18 cellular contexts compared by ENCODE assay signal in the genomic region with DNA sequence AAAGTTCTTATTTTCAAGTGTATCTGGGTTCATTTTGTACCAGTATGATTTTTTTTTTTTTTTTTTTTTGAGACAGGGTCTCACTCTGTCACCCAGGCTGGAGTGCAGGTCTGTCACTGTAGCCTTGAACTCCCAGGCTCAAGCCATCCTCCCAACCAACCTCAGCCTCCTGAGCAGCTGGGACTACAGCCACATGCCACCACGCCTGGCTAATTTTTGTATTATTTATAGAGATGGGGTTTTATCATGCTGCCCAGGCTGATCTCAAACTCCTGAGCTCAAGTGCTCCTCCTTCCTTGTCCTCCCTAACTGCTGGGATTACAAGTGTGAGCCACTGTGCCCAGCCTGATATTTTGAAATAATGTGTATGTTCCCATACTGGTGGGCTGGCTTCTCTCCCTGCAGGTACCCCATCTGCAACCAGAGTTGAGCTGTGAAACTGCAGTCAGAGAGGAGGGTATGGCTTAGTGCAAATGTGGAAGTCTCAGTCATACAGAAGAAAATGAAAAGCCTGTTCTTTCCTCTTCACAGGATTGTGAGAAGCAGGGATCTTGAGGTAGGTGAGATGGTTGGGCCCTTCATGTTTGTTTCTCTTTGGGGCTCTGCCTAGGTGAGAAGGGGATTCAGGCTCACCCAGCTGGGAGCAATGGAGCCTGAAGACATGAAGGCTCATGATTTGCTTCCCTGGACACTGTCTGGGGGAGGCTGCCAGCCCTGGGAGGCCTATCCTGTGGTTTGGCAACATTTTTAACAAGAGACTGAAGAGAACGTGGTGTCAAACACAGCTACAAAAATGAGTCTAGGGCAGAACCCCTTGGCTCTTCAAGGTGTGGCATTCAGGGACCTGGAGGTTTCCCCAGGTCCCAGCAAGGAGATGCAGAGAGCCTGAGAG. TPM values are rescaled to one million over a fixed set of nuclear protein-coding genes. Genes with fewer than 3 reads are reported as not detected.
A peak's percentile ranks its signal among the peaks of the same experiment; 100 is the strongest.
DNase-seq lines count a peak whose midpoint lies in the region; FAIRE-seq and TF ChIP-seq lines count a peak whose summit lies in the region.
"Had no signal": no experiment of that assay in that cellular context is flagged by ENCODE, and none has a peak within 500 bp of the region (broad histone marks: within the 10 kb centered on the region; RNA-seq: fewer than 3 reads in every experiment).

No MANE protein-coding gene starts in this region.

- H3K4me1 ChIP-seq in astrocyte (ENCODE audit: insufficient read depth, low read length), result no peaks in the 10 kb centered on the region
- no peaks in the 10 kb centered on the region for H3K4me1 ChIP-seq in breast epithelium

- no peak overlapping the region for H3K4me3 ChIP-seq in astrocyte (ENCODE audit: insufficient read depth, low read depth, low read length)
- no peak overlapping the region for H3K4me3 ChIP-seq in breast epithelium

- no peak overlapping the region for H3K9ac ChIP-seq in astrocyte (ENCODE audit: low read length)

- peaks cover 3% of the 10 kb centered on the region for H3K27me3 ChIP-seq in astrocyte (ENCODE audit: insufficient read depth, low read length)
- no peaks in the 10 kb centered on the region for H3K27me3 ChIP-seq in breast epithelium

- FAIRE-seq in GM12892 (lab: Jason Lieb, UNC) (peak; percentile 75), astrocyte (lab: Jason Lieb, UNC) (no peak)
- FAIRE-seq: frontal cortex, G401.6 had no signal

- H3K4me3 Mint-ChIP-seq in astrocyte (ENCODE audit: unreplicated experiment), result no peak overlapping the region
- H3K4me3 Mint-ChIP-seq: neural crest cell had no signal

- no peak overlapping the region for H3K27ac Mint-ChIP-seq in astrocyte (ENCODE audit: unreplicated experiment)

- peaks cover 5% of the 10 kb centered on the region for H3K4me1 Mint-ChIP-seq in astrocyte (ENCODE audit: low read depth, unreplicated experiment)
- H3K4me1 Mint-ChIP-seq: neural crest cell had no signal

- H3K9me3 Mint-ChIP-seq in astrocyte (ENCODE audit: unreplicated experiment), result peaks cover 7% of the 10 kb centered on the region
- H3K9me3 Mint-ChIP-seq: neural crest cell had no signal

- H3K9me3 ChIP-seq in astrocyte (ENCODE audit: insufficient read depth, low read depth, low read length), result no peaks in the 10 kb centered on the region
- H3K9me3 ChIP-seq in breast epithelium, result no peaks in the 10 kb centered on the region

- no peaks in the 10 kb centered on the region for H4K20me1 ChIP-seq in astrocyte (ENCODE audit: insufficient read depth, low read length)

- in situ Hi-C loops in ACHN (cut with HindIII; ENCODE audit: low pct_ligation_motif_present, low pct_unique_long_range_greater_than_20kb, low sequenced_read_pairs), result no loop called here

- H3K27ac ChIP-seq in astrocyte (ENCODE audit: low read depth, low read length) (no peak overlapping the region), breast epithelium (no peak overlapping the region)

- H3K4me2 ChIP-seq in astrocyte (ENCODE audit: low read length), result no peak overlapping the region

- H2AFZ ChIP-seq in astrocyte (ENCODE audit: low read depth, low read length), result no peak overlapping the region

- TF ChIP-seq POLR2A in GM12892 (IDR thresholded peaks at IDR 0.05; ENCODE audit: low read depth, low read length) (no peak), breast epithelium (IDR thresholded peaks at IDR 0.05) (no peak)

- H3K27me3 Mint-ChIP-seq in astrocyte (ENCODE audit: low read depth, unreplicated experiment), result peaks cover 9% of the 10 kb centered on the region

- peak; percentile 20 for DNase-seq in ACHN
- DNase-seq in GM12892 (ENCODE audit: insufficient read length), result no peak
- DNase-seq in astrocyte (ENCODE audit: low read depth), result peak; percentile 49
- peak; percentile 69 for DNase-seq in left kidney (ENCODE audit: low read depth, low spot score)
- no peak for DNase-seq in effector CD4-positive, alpha-beta T cell
- DNase-seq in breast epithelium (ENCODE audit: low spot score in 2 of 2), result no peak
- no peak for DNase-seq in occipital lobe (lab: John Stamatoyannopoulos, UW)
- DNase-seq in DMS153 treated with DMSO at 0.1 percent for 48 hours (lab: John Stamatoyannopoulos, UW; ENCODE audit: unreplicated experiment), result no peak
- DNase-seq: activated CD4-positive, alpha-beta T cell treated with anti-CD3 and anti-CD28 coated beads for 48 hours; activated naive CD4-positive, alpha-beta T cell treated with anti-CD3 and anti-CD28 coated beads, Interleukin-2, amount 50 U/mL, for 16 hours; central memory CD4-positive, alpha-beta T cell; COR-L47; KG1; mammary epithelial cell; NCI-H446 treated with DMSO at 0.1 percent for 48 hours had no signal

- no peaks in the 10 kb centered on the region for H3K79me2 ChIP-seq in astrocyte (ENCODE audit: insufficient read depth, low read length)

- H3K36me3 ChIP-seq in astrocyte (ENCODE audit: insufficient read depth, low read length) (no peaks in the 10 kb centered on the region), breast epithelium (no peaks in the 10 kb centered on the region)

- intact Hi-C loops in breast epithelium (cut with DNase I; ENCODE audit: low total_unique reads), result no loop called here

- peaks cover 1% of the 10 kb centered on the region for H3K36me3 Mint-ChIP-seq in astrocyte (ENCODE audit: low read depth, unreplicated experiment)

- TF ChIP-seq CTCF in astrocyte (IDR thresholded peaks at IDR 0.05; ENCODE audit: insufficient read depth, low read depth, low read length) (no peak), breast epithelium (IDR thresholded peaks at IDR 0.05) (no peak)

RNA-seq across cellular contexts. Expression of gene SIAH1, which starts 41.3 kb away (rescaled TPM):
- 15.3 TPM for polyA plus RNA-seq in GM12892 (2012; ENCODE audit: missing spikeins)
- total RNA-seq in astrocyte, result 22.5 and 24.4 TPM in 2 replicates
- total RNA-seq in breast epithelium, result 10 to 100 TPM; 36.2 to 45.2 (median 44.2) TPM
- total RNA-seq in occipital lobe, result 154 TPM

Comparison
In these comparisons a context has a peak if more than half of its experiments do, and no peak if none do; other contexts are left out.
1. DNase-seq: peak in ACHN (single experiment), astrocyte (single experiment) and left kidney (single experiment); none in GM12892 (single experiment), effector CD4-positive, alpha-beta T cell (single experiment), breast epithelium (0 of 2), occipital lobe (single experiment) and DMS153 treated with DMSO at 0.1 percent for 48 hours (single experiment).